In genomic region chr3:46642971-46643370, GRCh38 we compare ENCODE assay signal across 28 cellular contexts. TPM values are rescaled to one million over a fixed set of nuclear protein-coding genes. Genes with fewer than 3 reads are reported as not detected.
DNase-seq lines count a peak whose midpoint lies in the region; ATAC-seq, FAIRE-seq and TF ChIP-seq lines count a peak whose summit lies in the region.
"Had no signal": no experiment of that assay in that cellular context is flagged by ENCODE, and none has a peak within 500 bp of the region (broad histone marks: within the 10 kb centered on the region; RNA-seq: fewer than 3 reads in every experiment).

No MANE protein-coding gene starts in this region.

- CTCF ChIA-PET in HepG2 (lab: Yijun Ruan, JAX; ENCODE audit: low intra/inter-chr PET ratio, low total read pairs), result no interaction called here

- no peaks in the 10 kb centered on the region for H4K20me1 ChIP-seq in HepG2 (ENCODE audit: insufficient read depth, low read length)

- H3K36me3 ChIP-seq in HepG2 (replicated peaks in 1 of 2; ENCODE audit: control insufficient read depth in 1 of 2, insufficient read depth in 2 of 2, low read length in 2 of 2) (no peaks in the 10 kb centered on the region), right lobe of liver (no peaks in the 10 kb centered on the region), transverse colon (no peaks in the 10 kb centered on the region)

- TF ChIP-seq EP300 in HepG2 (IDR thresholded peaks at IDR 0.05; ENCODE audit: low read depth in 2 of 2, low read length in 2 of 2), result no peak
- TF ChIP-seq EP300 in HepG2 (CRISPR knock-in tag; IDR thresholded peaks at IDR 0.05; ENCODE audit: borderline replicate concordance), result no peak
- TF ChIP-seq EP300 in transverse colon (IDR thresholded peaks at IDR 0.05; ENCODE audit: low read depth), result no peak

- H3K4me1 ChIP-seq in HepG2 (ENCODE audit: insufficient read depth, low read length) (no peaks in the 10 kb centered on the region), right lobe of liver (no peaks in the 10 kb centered on the region), transverse colon (no peaks in the 10 kb centered on the region)

- in situ Hi-C loops in HepG2 (cut with HindIII; ENCODE audit: extremely low pct_ligation_motif_present, low pct_unique_long_range_greater_than_20kb), result no loop called here
- in situ Hi-C loops in transverse colon (cut with MboI; ENCODE audit: low pct_ligation_motif_present in 1 of 4, low pct_unique_long_range_greater_than_20kb in 1 of 4, low sequenced_read_pairs in 3 of 4), result loop anchor here in 1 of 4 donors (10.0 kb wide), 1 partner anchor 158 kb away; no protein-coding TSS in a partner anchor

- DNase-seq in HepG2 (ENCODE audit: low spot score) (no peak), right lobe of liver (no peak), NB4 (ENCODE audit: low read depth) (peak; percentile 81), amniotic epithelial cell (ENCODE audit: low read depth) (peak; percentile 93), transverse colon (no peak), NCI-H510A treated with DMSO at 0.1 percent for 48 hours (lab: John Stamatoyannopoulos, UW) (no peak), GM12891 (ENCODE audit: insufficient read length, low spot score) (no peak)
- DNase-seq in activated CD4-positive, alpha-beta T cell treated with anti-CD3 and anti-CD28 coated beads for 1 hour, result no peak
- DNase-seq: AML-193; Calu3; CD8-positive, alpha-beta memory T cell; DMS153; GDM1; H7; MM.1S; NCI-H1694; NCI-H2081; NCI-H2171; NCI-H526 treated with DMSO at 0.1 percent for 48 hours; RPMI8226; SHP77; SK-N-SH; T-helper 1 cell had no signal

- H2AFZ ChIP-seq in HepG2 (ENCODE audit: low read length), result no peak overlapping the region
- H2AFZ ChIP-seq: PC-9 had no signal

- H3K4me3 ChIP-seq in HepG2 (replicated peaks in 1 of 3; ENCODE audit: insufficient read depth in 1 of 3, low read depth in 2 of 3, low read length in 3 of 3), result no peak overlapping the region
- no peak overlapping the region for H3K4me3 ChIP-seq in right lobe of liver
- H3K4me3 ChIP-seq in NB4 (ENCODE audit: low read depth, low read length), result no peak overlapping the region
- H3K4me3 ChIP-seq in transverse colon, result no peak overlapping the region
- H3K4me3 ChIP-seq: PC-9 had no signal

- no peak for TF ChIP-seq RAD21 in HepG2 (CRISPR knock-in tag; IDR thresholded peaks at IDR 0.05)

- POLR2A ChIA-PET in HepG2 (lab: Yijun Ruan, JAX), result no interaction called here

- WGBS in HepG2 (ENCODE audit: low lambda C conversion rate), result 21% methylated on average over 6 of the region's 6 CpGs
- WGBS in right lobe of liver (ENCODE audit: insufficient coverage, low coverage, low lambda C conversion rate, missing lambda C conversion rate), result 79% methylated on average over 5 of the region's 6 CpGs
- 78 to 84% methylated on average over 6 of the region's 6 CpGs for WGBS in transverse colon (ENCODE audit: low coverage in 1 of 2), 2 donors

- no peak for TF ChIP-seq POLR2A in HepG2 (IDR thresholded peaks at IDR 0.05; ENCODE audit: insufficient read depth in 1 of 2, low read depth in 2 of 2, low read length in 2 of 2)
- no peak for TF ChIP-seq POLR2A in right lobe of liver (IDR thresholded peaks at IDR 0.05)
- no peak for TF ChIP-seq POLR2A in NB4 (IDR thresholded peaks at IDR 0.05; ENCODE audit: extremely low read depth, insufficient read length)
- no peak for TF ChIP-seq POLR2A in transverse colon (IDR thresholded peaks at IDR 0.05)
- TF ChIP-seq POLR2A in GM12891 (IDR thresholded peaks at IDR 0.05; ENCODE audit: low read depth, low read length), result no peak

- TF ChIP-seq CTCF in HepG2 (CRISPR knock-in tag; IDR thresholded peaks at IDR 0.05), result no peak
- no peak for TF ChIP-seq CTCF in right lobe of liver (IDR thresholded peaks at IDR 0.05)
- no peak for TF ChIP-seq CTCF in NB4 (IDR thresholded peaks at IDR 0.05; ENCODE audit: low read depth, low read length)
- no peak for TF ChIP-seq CTCF in transverse colon (IDR thresholded peaks at IDR 0.05)

- H3K27ac ChIP-seq in HepG2 (ENCODE audit: extremely low read length, insufficient read depth, low read length), result no peak overlapping the region
- H3K27ac ChIP-seq in right lobe of liver, result no peak overlapping the region
- H3K27ac ChIP-seq in transverse colon, result no peak overlapping the region
- H3K27ac ChIP-seq: C4-2B, PC-9 had no signal

- H3K9ac ChIP-seq in HepG2 (ENCODE audit: insufficient read depth, low read depth, low read length), result no peak overlapping the region
- H3K9ac ChIP-seq: SK-N-SH had no signal

- H3K9me3 ChIP-seq in HepG2 (ENCODE audit: low read length), result no peaks in the 10 kb centered on the region
- H3K9me3 ChIP-seq in right lobe of liver, result no peaks in the 10 kb centered on the region
- H3K9me3 ChIP-seq in transverse colon, result no peaks in the 10 kb centered on the region
- H3K9me3 ChIP-seq: SK-N-SH had no signal

- no peak overlapping the region for H3K4me2 ChIP-seq in HepG2 (ENCODE audit: low read depth, low read length)
- H3K4me2 ChIP-seq: SK-N-SH had no signal

- no TSS peak for BruUV-seq in HepG2 (replicated peaks; lab: Mats Ljungman, UMichigan)

- ATAC-seq in HepG2, result no peak
- no peak for ATAC-seq in right lobe of liver

- H3K79me2 ChIP-seq in HepG2 (ENCODE audit: insufficient read depth, low read length), result no peaks in the 10 kb centered on the region

- no peak for FAIRE-seq in HepG2 (lab: Jason Lieb, UNC)
- no peak for FAIRE-seq in GM12891 (lab: Jason Lieb, UNC)

- H3K27me3 ChIP-seq in HepG2 (ENCODE audit: control insufficient read depth in 1 of 2, insufficient read depth in 2 of 2, low read length in 2 of 2) (peaks cover 0 to 5% of the 10 kb centered on the region in 2 experiments; a peak in 1 of 5 replicates), right lobe of liver (no peaks in the 10 kb centered on the region), transverse colon (peaks cover 6% of the 10 kb centered on the region)

- intact Hi-C loops in HepG2 (cut with micrococcal nuclease; ENCODE audit: unreplicated experiment) (no loop called here), right lobe of liver (cut with DNase I) (no loop called here), transverse colon (cut with DNase I; ENCODE audit: low total_unique reads) (no loop called here)

RNA-seq across cellular contexts. Expression of gene FAM240A, which starts 30.6 kb away (rescaled TPM):
- total RNA-seq in HepG2 (2016; rRNA removed; fragmentation: Illumina TruSeq; extraction: Trizol) (not detected in 2 replicates), right lobe of liver (not detected), transverse colon (not detected)
- not detected in 2 replicates for total RNA-seq in HepG2 (2016; cell fraction: cytosol; rRNA removed; fragmentation: Illumina TruSeq; extraction: Trizol; ENCODE audit: low read depth)
- total RNA-seq in HepG2 (2016; cell fraction: insoluble cytoplasmic fraction; rRNA removed; fragmentation: Illumina TruSeq; extraction: Trizol), result not detected in 2 replicates
- not detected in 2 replicates for total RNA-seq in HepG2 (2016; cell fraction: membrane; rRNA removed; fragmentation: Illumina TruSeq; extraction: Trizol)
- total RNA-seq in HepG2 (2016; cell fraction: nucleus; rRNA removed; fragmentation: Illumina TruSeq; extraction: Trizol), result not detected in 2 replicates
- not detected in 2 replicates for polyA plus RNA-seq in HepG2 (2011; rRNA removed)
- not detected in 2 replicates for polyA plus RNA-seq in HepG2 (2011; cell fraction: cytosol; rRNA removed)
- not detected in 2 replicates for polyA plus RNA-seq in HepG2 (2011; cell fraction: nucleus; rRNA removed)
- polyA plus RNA-seq in HepG2 (2012), result not detected in 2 replicates
- not detected in 2 replicates for polyA plus RNA-seq in HepG2 (2016; cell fraction: cytosol; fragmentation: Illumina TruSeq; extraction: Trizol; ENCODE audit: low read depth)
- not detected in 2 replicates for polyA plus RNA-seq in HepG2 (2016; cell fraction: insoluble cytoplasmic fraction; fragmentation: Illumina TruSeq; extraction: Trizol; ENCODE audit: low read depth)
- not detected in 2 replicates for polyA plus RNA-seq in HepG2 (2016; cell fraction: membrane; fragmentation: Illumina TruSeq; extraction: Trizol; ENCODE audit: low read depth)
- polyA plus RNA-seq in HepG2 (2016; cell fraction: nucleus; fragmentation: Illumina TruSeq; extraction: Trizol; ENCODE audit: insufficient read depth, low read depth), result not detected in 2 replicates
- not detected in 2 replicates for polyA minus RNA-seq in HepG2 (2011; rRNA and poly(A)+ RNA removed; ENCODE audit: low replicate concordance)
- polyA minus RNA-seq in HepG2 (2011; cell fraction: cytosol; rRNA and poly(A)+ RNA removed), result not detected in 2 replicates
- polyA minus RNA-seq in HepG2 (2011; cell fraction: nucleus; rRNA and poly(A)+ RNA removed), result not detected in 2 replicates
- not detected for polyA plus RNA-seq in GM12891 (2012; ENCODE audit: low read depth, missing spikeins)
- total RNA-seq: A172; Calu3; CD8-positive, alpha-beta memory T cell; Daoy; H7; PC-9 had no signal
- polyA plus RNA-seq: AG04450; CD8-positive, alpha-beta memory T cell; SK-N-SH had no signal

RNA-seq across cellular contexts. Expression of gene ALS2CL, which starts 50.5 kb away (rescaled TPM):
- total RNA-seq in HepG2 (2016; rRNA removed; fragmentation: Illumina TruSeq; extraction: Trizol) (not detected in 2 replicates), right lobe of liver (10 to 100 TPM; 12.3 to 19.1 (median 15.9) TPM), transverse colon (100 to 1,000 TPM in 2 of 4 donors, 10 to 100 TPM in 2; 67.5 to 212 (median 116) TPM)
- total RNA-seq in HepG2 (2016; cell fraction: cytosol; rRNA removed; fragmentation: Illumina TruSeq; extraction: Trizol; ENCODE audit: low read depth), result not detected in 2 replicates
- not detected in 2 replicates for total RNA-seq in HepG2 (2016; cell fraction: insoluble cytoplasmic fraction; rRNA removed; fragmentation: Illumina TruSeq; extraction: Trizol)
- total RNA-seq in HepG2 (2016; cell fraction: membrane; rRNA removed; fragmentation: Illumina TruSeq; extraction: Trizol), result not detected in 2 replicates
- not detected in 2 replicates for total RNA-seq in HepG2 (2016; cell fraction: nucleus; rRNA removed; fragmentation: Illumina TruSeq; extraction: Trizol)
- polyA plus RNA-seq in HepG2 (2011; rRNA removed), result not detected in 2 replicates
- polyA plus RNA-seq in HepG2 (2011; cell fraction: cytosol; rRNA removed), result not detected in 2 replicates
- polyA plus RNA-seq in HepG2 (2011; cell fraction: nucleus; rRNA removed), result 0.03 TPM in 1 of 2 replicates, not detected in the other
- not detected in 2 replicates for polyA plus RNA-seq in HepG2 (2012)
- polyA plus RNA-seq in HepG2 (2016; cell fraction: cytosol; fragmentation: Illumina TruSeq; extraction: Trizol; ENCODE audit: low read depth), result not detected in 2 replicates
- polyA plus RNA-seq in HepG2 (2016; cell fraction: insoluble cytoplasmic fraction; fragmentation: Illumina TruSeq; extraction: Trizol; ENCODE audit: low read depth), result not detected in 2 replicates
- not detected in 2 replicates for polyA plus RNA-seq in HepG2 (2016; cell fraction: membrane; fragmentation: Illumina TruSeq; extraction: Trizol; ENCODE audit: low read depth)
- polyA plus RNA-seq in HepG2 (2016; cell fraction: nucleus; fragmentation: Illumina TruSeq; extraction: Trizol; ENCODE audit: insufficient read depth, low read depth), result not detected in 2 replicates
- polyA minus RNA-seq in HepG2 (2011; rRNA and poly(A)+ RNA removed; ENCODE audit: low replicate concordance), result 20.4 TPM in 1 of 2 replicates, not detected in the other
- 0.20 TPM in 1 of 2 replicates, not detected in the other for polyA minus RNA-seq in HepG2 (2011; cell fraction: cytosol; rRNA and poly(A)+ RNA removed)
- not detected in 2 replicates for polyA minus RNA-seq in HepG2 (2011; cell fraction: nucleus; rRNA and poly(A)+ RNA removed)
- 0.04 TPM for polyA plus RNA-seq in GM12891 (2012; ENCODE audit: low read depth, missing spikeins)

RNA-seq across cellular contexts. Expression of gene TMIE, which starts 58.2 kb away (rescaled TPM):
- total RNA-seq in HepG2 (2016; rRNA removed; fragmentation: Illumina TruSeq; extraction: Trizol), result not detected in 2 replicates
- total RNA-seq in HepG2 (2016; cell fraction: cytosol; rRNA removed; fragmentation: Illumina TruSeq; extraction: Trizol; ENCODE audit: low read depth), result not detected in 2 replicates
- total RNA-seq in HepG2 (2016; cell fraction: insoluble cytoplasmic fraction; rRNA removed; fragmentation: Illumina TruSeq; extraction: Trizol), result not detected in 2 replicates
- not detected in 2 replicates for total RNA-seq in HepG2 (2016; cell fraction: membrane; rRNA removed; fragmentation: Illumina TruSeq; extraction: Trizol)
- total RNA-seq in HepG2 (2016; cell fraction: nucleus; rRNA removed; fragmentation: Illumina TruSeq; extraction: Trizol), result not detected in 2 replicates
- not detected in 2 replicates for polyA plus RNA-seq in HepG2 (2011; rRNA removed)
- polyA plus RNA-seq in HepG2 (2011; cell fraction: cytosol; rRNA removed), result not detected in 2 replicates
- polyA plus RNA-seq in HepG2 (2011; cell fraction: nucleus; rRNA removed), result not detected in 2 replicates
- not detected in 2 replicates for polyA plus RNA-seq in HepG2 (2012)
- not detected in 2 replicates for polyA plus RNA-seq in HepG2 (2016; cell fraction: cytosol; fragmentation: Illumina TruSeq; extraction: Trizol; ENCODE audit: low read depth)
- not detected in 2 replicates for polyA plus RNA-seq in HepG2 (2016; cell fraction: insoluble cytoplasmic fraction; fragmentation: Illumina TruSeq; extraction: Trizol; ENCODE audit: low read depth)
- not detected in 2 replicates for polyA plus RNA-seq in HepG2 (2016; cell fraction: membrane; fragmentation: Illumina TruSeq; extraction: Trizol; ENCODE audit: low read depth)
- not detected in 2 replicates for polyA plus RNA-seq in HepG2 (2016; cell fraction: nucleus; fragmentation: Illumina TruSeq; extraction: Trizol; ENCODE audit: insufficient read depth, low read depth)
- 0.14 TPM in 1 of 2 replicates, not detected in the other for polyA minus RNA-seq in HepG2 (2011; rRNA and poly(A)+ RNA removed; ENCODE audit: low replicate concordance)
- polyA minus RNA-seq in HepG2 (2011; cell fraction: cytosol; rRNA and poly(A)+ RNA removed), result not detected in 2 replicates
- polyA minus RNA-seq in HepG2 (2011; cell fraction: nucleus; rRNA and poly(A)+ RNA removed), result not detected in 2 replicates
- under 1 TPM; 0.21 to 0.79 (median 0.34) TPM for total RNA-seq in right lobe of liver
- not detected for total RNA-seq in transverse colon
- not detected for polyA plus RNA-seq in GM12891 (2012; ENCODE audit: low read depth, missing spikeins)
- total RNA-seq: A172, Daoy had no signal
- polyA plus RNA-seq: AG04450 had no signal

Comparison
In these comparisons a context has a peak if more than half of its experiments do, and no peak if none do; other contexts are left out.
1. RNA of gene ALS2CL, which starts 50.5 kb away (total RNA-seq): 67.5 to 212 TPM in transverse colon and 12.3 to 19.1 TPM in right lobe of liver; not detected in HepG2; every median in the first group is over 10 times any median in the second.
2. DNase-seq: peak in NB4 (single experiment) and amniotic epithelial cell (single experiment); none in HepG2 (single experiment), right lobe of liver (0 of 3), transverse colon (single experiment), activated CD4-positive, alpha-beta T cell treated with anti-CD3 and anti-CD28 coated beads for 1 hour (single experiment), NCI-H510A treated with DMSO at 0.1 percent for 48 hours (single experiment) and GM12891 (single experiment).